ENCODE assay signal across 16 cellular contexts in the genomic region with DNA sequence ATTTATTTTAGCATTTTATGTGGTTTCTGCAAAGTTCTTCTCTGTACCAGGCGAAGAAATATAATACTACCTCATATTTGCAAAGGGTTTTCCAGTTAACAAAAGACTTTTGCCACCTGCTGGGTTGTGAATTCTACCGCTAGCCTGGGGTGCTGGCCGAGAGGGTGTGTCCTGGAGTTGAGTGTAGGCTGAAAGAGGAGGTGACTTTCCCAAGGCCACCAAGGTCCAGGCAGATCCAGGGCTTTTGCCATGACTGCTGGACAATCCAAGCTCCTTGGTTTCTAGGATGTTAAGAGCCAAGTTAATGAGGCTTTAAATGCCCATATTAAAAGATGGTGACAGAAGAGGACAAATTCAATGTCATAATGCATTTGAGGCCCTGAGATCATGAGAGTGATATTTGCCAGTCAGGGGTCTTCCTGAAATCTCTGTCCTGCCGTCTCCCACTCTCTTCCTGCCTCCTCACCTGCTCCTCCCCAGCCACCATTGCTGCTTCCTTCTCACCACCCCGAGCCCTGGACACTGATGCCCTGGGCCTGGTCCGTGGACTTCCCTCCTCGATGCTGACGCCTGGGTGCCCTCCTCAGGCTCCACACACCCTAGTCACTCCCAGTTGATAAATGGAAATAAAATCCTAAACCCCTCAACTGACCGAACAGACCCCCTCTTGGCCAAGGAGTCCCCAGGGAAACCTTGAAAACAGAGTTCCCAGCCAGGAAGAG.
DNase-seq lines count a peak whose midpoint lies in the region; ATAC-seq and TF ChIP-seq lines count a peak whose summit lies in the region.
"Had no signal": no experiment of that assay in that cellular context is flagged by ENCODE, and none has a peak within 500 bp of the region (broad histone marks: within the 10 kb centered on the region; RNA-seq: fewer than 3 reads in every experiment).

No MANE protein-coding gene starts in this region.

- H3K27ac ChIP-seq in mammary epithelial cell (ENCODE audit: insufficient read depth, low read depth, low read length) (no peak overlapping the region), suprapubic skin (no peak overlapping the region)
- H3K27ac ChIP-seq: BLaER1 treated with 17β-estradiol and CSF1 and Interleukin-3, amounts not matched to agents 10 nM and 100 nM had no signal

- no peak overlapping the region for H3K9ac ChIP-seq in mammary epithelial cell (ENCODE audit: insufficient read depth, low read length)
- H3K9ac ChIP-seq: BLaER1 treated with 17β-estradiol and CSF1 and Interleukin-3, amounts not matched to agents 10 nM and 100 nM had no signal

- H4K20me1 ChIP-seq in mammary epithelial cell (ENCODE audit: insufficient read depth, low read length): no peaks in the 10 kb centered on the region
- H4K20me1 ChIP-seq: BLaER1 treated with 17β-estradiol and CSF1 and Interleukin-3, amounts not matched to agents 10 nM and 100 nM had no signal

- H3K27ac Mint-ChIP-seq in MCF 10A (ENCODE audit: low read depth, unreplicated experiment): peak overlapping the region; percentile 46
- H3K27ac Mint-ChIP-seq: CD4-positive, CD25-positive, alpha-beta regulatory T cell had no signal

- DNase-seq in MCF 10A (ENCODE audit: unreplicated experiment) (no peak), mammary epithelial cell (no peak), left lobe of liver (ENCODE audit: low spot score) (peak; percentile 18), suprapubic skin (ENCODE audit: low spot score in 2 of 2) (peak; percentile 48 to 70), glomerular visceral epithelial cell (ENCODE audit: extremely low spot score) (no peak)
- DNase-seq: 8988T; ACHN; Calu3; CD4-positive, CD25-positive, alpha-beta regulatory T cell; DMS 273 treated with DMSO at 0.1 percent for 48 hours; IMR-90; KBM-7 had no signal

- no peak overlapping the region for H2AFZ ChIP-seq in mammary epithelial cell (ENCODE audit: low read depth, low read length)

- H3K4me1 Mint-ChIP-seq in MCF 10A (ENCODE audit: insufficient read depth, unreplicated experiment): peaks cover 7% of the 10 kb centered on the region
- H3K4me1 Mint-ChIP-seq: CD4-positive, CD25-positive, alpha-beta regulatory T cell had no signal

- TF ChIP-seq CTCF in MCF 10A (IDR thresholded peaks at IDR 0.05; ENCODE audit: unreplicated experiment) (no peak), mammary epithelial cell (conservative IDR thresholded peaks at IDR 0.05 in 1 of 2, IDR thresholded peaks at IDR 0.05 in 1 of 2; ENCODE audit: extremely low read depth in 1 of 2, insufficient read depth in 1 of 2, low read depth in 1 of 2, low read length in 2 of 2) (no peak), suprapubic skin (IDR thresholded peaks at IDR 0.05) (no peak)

- H3K4me2 ChIP-seq in mammary epithelial cell (ENCODE audit: insufficient read depth, low read depth, low read length): no peak overlapping the region
- H3K4me2 ChIP-seq: BLaER1 treated with 17β-estradiol and CSF1 and Interleukin-3, amounts not matched to agents 10 nM and 100 nM had no signal

- 59% methylated on average over 9 of the region's 9 CpGs for WGBS in mammary epithelial cell (ENCODE audit: low coverage, missing lambda C conversion rate)
- 86% methylated on average over 9 of the region's 9 CpGs for WGBS in suprapubic skin

- in situ Hi-C loops in mammary epithelial cell (cut with MboI; ENCODE audit: low sequenced_read_pairs in 2 of 2): loop anchor here in 1 of 2 donors (25.0 kb wide), 1 partner anchor 1976 kb away; no protein-coding TSS in a partner anchor

- intact Hi-C loops in MCF 10A (cut with micrococcal nuclease) (loop anchor here (5.0 kb wide), 3 partner anchors 376 to 791 kb away; no protein-coding TSS in a partner anchor), mammary epithelial cell (cut with micrococcal nuclease) (no loop called here)

- TF ChIP-seq EP300 in suprapubic skin (IDR thresholded peaks at IDR 0.05): no peak

- no peak overlapping the region for H3K4me3 Mint-ChIP-seq in MCF 10A (ENCODE audit: unreplicated experiment)
- H3K4me3 Mint-ChIP-seq: CD4-positive, CD25-positive, alpha-beta regulatory T cell had no signal

- dilution Hi-C loops in mammary epithelial cell (cut with HindIII; ENCODE audit: low sequenced_read_pairs): no loop called here

- H3K4me3 ChIP-seq in mammary epithelial cell (replicated peaks in 1 of 3; ENCODE audit: insufficient read depth in 1 of 3, low read depth in 2 of 3, low read length in 3 of 3) (no peak overlapping the region), suprapubic skin (no peak overlapping the region)
- H3K4me3 ChIP-seq: BLaER1 treated with 17β-estradiol and CSF1 and Interleukin-3, amounts not matched to agents 10 nM and 100 nM had no signal

- no peaks in the 10 kb centered on the region for H3K27me3 ChIP-seq in mammary epithelial cell (ENCODE audit: insufficient read depth, low read length)
- peaks cover 12% of the 10 kb centered on the region for H3K27me3 ChIP-seq in suprapubic skin
- H3K27me3 ChIP-seq: BLaER1 treated with 17β-estradiol and CSF1 and Interleukin-3, amounts not matched to agents 10 nM and 100 nM had no signal

- H3K27me3 Mint-ChIP-seq in MCF 10A (ENCODE audit: insufficient read depth, unreplicated experiment): no peaks in the 10 kb centered on the region
- H3K27me3 Mint-ChIP-seq: CD4-positive, CD25-positive, alpha-beta regulatory T cell had no signal

- CTCF ChIA-PET in MCF 10A (lab: Yijun Ruan, JAX): no interaction called here
- CTCF ChIA-PET in mammary epithelial cell (lab: Charles Lee; ENCODE audit: low non-redundant PET): no interaction called here

- H3K79me2 ChIP-seq in mammary epithelial cell (ENCODE audit: insufficient read depth, low read length): no peaks in the 10 kb centered on the region

- BruUV-seq in MCF 10A (replicated peaks; lab: Mats Ljungman, UMichigan) (no TSS peak), mammary epithelial cell (replicated peaks; lab: Mats Ljungman, UMichigan) (no TSS peak)

- TF ChIP-seq POLR2A in suprapubic skin (IDR thresholded peaks at IDR 0.05): no peak

- no peaks in the 10 kb centered on the region for H3K4me1 ChIP-seq in mammary epithelial cell (ENCODE audit: insufficient read depth, low read length)
- H3K4me1 ChIP-seq in suprapubic skin: no peaks in the 10 kb centered on the region
- H3K4me1 ChIP-seq: BLaER1 treated with 17β-estradiol and CSF1 and Interleukin-3, amounts not matched to agents 10 nM and 100 nM had no signal

- POLR2A ChIA-PET in MCF 10A (lab: Yijun Ruan, JAX): no interaction called here

- H3K9me3 ChIP-seq in mammary epithelial cell (replicated peaks; ENCODE audit: insufficient read depth, low read length) (peaks cover 31% of the 10 kb centered on the region), suprapubic skin (no peaks in the 10 kb centered on the region)

- no peak for ATAC-seq in left lobe of liver
- ATAC-seq in GM21423 (IDR thresholded peaks at IDR 0.05; ENCODE audit: unreplicated experiment): no peak
- no peak for ATAC-seq in GM18517 (IDR thresholded peaks at IDR 0.05; ENCODE audit: unreplicated experiment)
- ATAC-seq: HCT116 had no signal

- H3K9me3 Mint-ChIP-seq in MCF 10A (ENCODE audit: unreplicated experiment): no peaks in the 10 kb centered on the region

- H3K36me3 ChIP-seq in mammary epithelial cell (ENCODE audit: insufficient read depth, low read length) (no peaks in the 10 kb centered on the region), suprapubic skin (no peaks in the 10 kb centered on the region)
- H3K36me3 ChIP-seq: BLaER1 treated with 17β-estradiol and CSF1 and Interleukin-3, amounts not matched to agents 10 nM and 100 nM had no signal

- peaks cover 5% of the 10 kb centered on the region for H3K36me3 Mint-ChIP-seq in MCF 10A (ENCODE audit: insufficient read depth, unreplicated experiment)
- H3K36me3 Mint-ChIP-seq: CD4-positive, CD25-positive, alpha-beta regulatory T cell had no signal

Comparison
In these comparisons a context has a peak if more than half of its experiments do, and no peak if none do; other contexts are left out.
1. DNase-seq: peak in left lobe of liver (single experiment) and suprapubic skin (2 of 2); none in MCF 10A (single experiment), mammary epithelial cell (single experiment) and glomerular visceral epithelial cell (single experiment).